ENCODE assay signal across 17 cellular contexts in the genomic region with DNA sequence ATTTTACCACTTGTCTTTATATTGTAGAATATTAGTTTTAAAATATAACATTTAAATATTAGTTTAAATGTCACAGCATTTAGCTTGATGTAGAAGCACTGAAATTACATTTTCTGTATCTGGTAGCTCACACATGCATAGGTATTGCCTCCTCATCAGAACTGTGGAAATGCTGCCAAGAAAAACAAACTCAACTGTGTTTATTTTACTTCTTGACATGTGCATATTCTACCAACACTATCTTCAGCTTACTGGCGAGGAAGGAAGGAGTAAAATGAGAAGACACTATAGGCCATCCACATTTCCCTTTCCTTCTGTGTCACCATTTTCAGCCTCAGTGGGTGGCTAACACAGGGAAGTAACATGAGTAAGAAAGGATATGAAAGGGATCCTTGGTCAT.
DNase-seq lines count a peak whose midpoint lies in the region; ATAC-seq and TF ChIP-seq lines count a peak whose summit lies in the region.
"Had no signal": no experiment of that assay in that cellular context is flagged by ENCODE, and none has a peak within 500 bp of the region (broad histone marks: within the 10 kb centered on the region; RNA-seq: fewer than 3 reads in every experiment).

No MANE protein-coding gene starts in this region.

- no peaks in the 10 kb centered on the region for H3F3A ChIP-seq in GM23338 (replicated peaks; ENCODE audit: low read depth)

- TF ChIP-seq CTCF in HEK293 (tag by site-specific recombination; IDR thresholded peaks at IDR 0.05) = no peak
- no peak for TF ChIP-seq CTCF in natural killer cell (IDR thresholded peaks at IDR 0.05)
- TF ChIP-seq CTCF in GM23338 (conservative IDR thresholded peaks at IDR 0.05; ENCODE audit: low read depth in 2 of 2) = no peak

- DNase-seq in NCI-H345 (lab: John Stamatoyannopoulos, UW) = peak; percentile 10
- no peak for DNase-seq in NCI-H345 treated with DMSO at 0.1 percent for 48 hours (lab: John Stamatoyannopoulos, UW; ENCODE audit: unreplicated experiment)
- DNase-seq in RPMI7951 (ENCODE audit: low read depth) = peak; percentile 26
- DNase-seq in lung microvascular endothelial cell (ENCODE audit: low read depth in 2 of 2) = peak; percentile 23 to 63
- DNase-seq in natural killer cell = no peak
- DNase-seq in GM23338 (ENCODE audit: low spot score) = no peak
- DNase-seq in stimulated activated CD4-positive, alpha-beta T cell treated with anti-CD3 and anti-CD28 coated beads, Interleukin-4, amount 100 ng/mL, for 4 hours = no peak
- DNase-seq: C1 segment of cervical spinal cord, COR-L47, DMS79, GDM1, NCI-H1417 treated with DMSO at 0.1 percent for 48 hours, NCI-H2081, SK-N-SH had no signal

- H3K9me3 Mint-ChIP-seq in natural killer cell = no peaks in the 10 kb centered on the region
- H3K9me3 Mint-ChIP-seq in GM23338 = no peaks in the 10 kb centered on the region

- H3K79me2 ChIP-seq in GM23338 (replicated peaks; ENCODE audit: insufficient read depth) = no peaks in the 10 kb centered on the region

- no peak overlapping the region for H2AFZ ChIP-seq in GM23338

- no peaks in the 10 kb centered on the region for H3K27me3 ChIP-seq in GM23338 (ENCODE audit: insufficient read depth)

- no peak overlapping the region for H3K4me2 ChIP-seq in GM23338
- H3K4me2 ChIP-seq: SK-N-SH had no signal

- H3K27ac Mint-ChIP-seq in natural killer cell = no peak overlapping the region
- no peak overlapping the region for H3K27ac Mint-ChIP-seq in GM23338

- CTCF ChIA-PET in HEK293 (lab: Yijun Ruan, JAX) = interaction anchor here (1.0 to 18.8 kb wide), 14 partner anchors 10 to 707 kb away, joined by 3 to 489 read pairs (median 8); no protein-coding TSS in a partner anchor

- intact Hi-C loops in natural killer cell (cut with micrococcal nuclease) = no loop called here

- H4K20me1 ChIP-seq in GM23338 (replicated peaks; ENCODE audit: insufficient read depth) = no peaks in the 10 kb centered on the region

- no peaks in the 10 kb centered on the region for H3K9me2 ChIP-seq in GM23338 (ENCODE audit: insufficient read depth)
- H3K9me2 ChIP-seq: SK-N-SH had no signal

- H3K27ac ChIP-seq in HEK293 (ENCODE audit: extremely low read depth, low read depth, low read length) = no peak overlapping the region
- H3K27ac ChIP-seq in GM23338 (ENCODE audit: low read depth) = no peak overlapping the region
- H3K27ac ChIP-seq: 22Rv1 had no signal

- POLR2A ChIA-PET in HEK293 (lab: Yijun Ruan, JAX) = no interaction called here

- H3K36me3 ChIP-seq in HEK293 (ENCODE audit: control insufficient read depth in 2 of 2, insufficient read depth in 1 of 2, low read length in 2 of 2) (no peaks in the 10 kb centered on the region), GM23338 (ENCODE audit: insufficient read depth) (no peaks in the 10 kb centered on the region)

- H3K27me3 Mint-ChIP-seq in natural killer cell (ENCODE audit: low read depth in 2 of 2) (peaks cover 7 to 14% of the 10 kb centered on the region in 2 donors), GM23338 (ENCODE audit: insufficient read depth, low read depth, poor library complexity) (peaks cover 8% of the 10 kb centered on the region)

- H3K4me1 Mint-ChIP-seq in natural killer cell (peaks cover 9 to 21% of the 10 kb centered on the region in 2 donors), GM23338 (peaks cover 9% of the 10 kb centered on the region)

- ATAC-seq in natural killer cell = no peak
- ATAC-seq in GM23338 = no peak
- ATAC-seq: Right ventricle myocardium inferior had no signal

- H3K4me3 Mint-ChIP-seq in natural killer cell (no peak overlapping the region), GM23338 (no peak overlapping the region)

- H3K36me3 Mint-ChIP-seq in natural killer cell (no peaks in the 10 kb centered on the region), GM23338 (ENCODE audit: low read depth) (no peaks in the 10 kb centered on the region)

- H3K4me3 ChIP-seq in HEK293 (ENCODE audit: low read depth, low read length) = no peak overlapping the region
- H3K4me3 ChIP-seq in GM23338 = no peak overlapping the region

- H3K9me3 ChIP-seq in HEK293 (ENCODE audit: control insufficient read depth, insufficient read depth, low read depth, low read length) = no peaks in the 10 kb centered on the region
- H3K9me3 ChIP-seq: SK-N-SH had no signal

- peaks cover 10% of the 10 kb centered on the region; the same call in 1 of the 2 replicates for H3K4me1 ChIP-seq in HEK293 (ENCODE audit: control insufficient read depth, insufficient read depth, low read length)
- H3K4me1 ChIP-seq in GM23338 (ENCODE audit: insufficient read depth) = no peaks in the 10 kb centered on the region; the same call in 1 of the 2 replicates

TF ChIP-seq in HEK293, 187 proteins besides CTCF, POLR2A, EP300 and RAD21:
- TF ChIP-seq FEZF1 (tag by site-specific recombination; IDR thresholded peaks at IDR 0.05) (peak; percentile 36; the same call in 1 of the 2 replicates), ZNF19 (tag by site-specific recombination; IDR thresholded peaks at IDR 0.05; ENCODE audit: low read depth) (no peak), OSR2 (tag by site-specific recombination; IDR thresholded peaks at IDR 0.05) (peak; percentile 42; the same call in 1 of the 2 replicates)

TF ChIP-seq in GM23338, 12 proteins besides CTCF, POLR2A, EP300 and RAD21:
- TF ChIP-seq, protein P1, sequence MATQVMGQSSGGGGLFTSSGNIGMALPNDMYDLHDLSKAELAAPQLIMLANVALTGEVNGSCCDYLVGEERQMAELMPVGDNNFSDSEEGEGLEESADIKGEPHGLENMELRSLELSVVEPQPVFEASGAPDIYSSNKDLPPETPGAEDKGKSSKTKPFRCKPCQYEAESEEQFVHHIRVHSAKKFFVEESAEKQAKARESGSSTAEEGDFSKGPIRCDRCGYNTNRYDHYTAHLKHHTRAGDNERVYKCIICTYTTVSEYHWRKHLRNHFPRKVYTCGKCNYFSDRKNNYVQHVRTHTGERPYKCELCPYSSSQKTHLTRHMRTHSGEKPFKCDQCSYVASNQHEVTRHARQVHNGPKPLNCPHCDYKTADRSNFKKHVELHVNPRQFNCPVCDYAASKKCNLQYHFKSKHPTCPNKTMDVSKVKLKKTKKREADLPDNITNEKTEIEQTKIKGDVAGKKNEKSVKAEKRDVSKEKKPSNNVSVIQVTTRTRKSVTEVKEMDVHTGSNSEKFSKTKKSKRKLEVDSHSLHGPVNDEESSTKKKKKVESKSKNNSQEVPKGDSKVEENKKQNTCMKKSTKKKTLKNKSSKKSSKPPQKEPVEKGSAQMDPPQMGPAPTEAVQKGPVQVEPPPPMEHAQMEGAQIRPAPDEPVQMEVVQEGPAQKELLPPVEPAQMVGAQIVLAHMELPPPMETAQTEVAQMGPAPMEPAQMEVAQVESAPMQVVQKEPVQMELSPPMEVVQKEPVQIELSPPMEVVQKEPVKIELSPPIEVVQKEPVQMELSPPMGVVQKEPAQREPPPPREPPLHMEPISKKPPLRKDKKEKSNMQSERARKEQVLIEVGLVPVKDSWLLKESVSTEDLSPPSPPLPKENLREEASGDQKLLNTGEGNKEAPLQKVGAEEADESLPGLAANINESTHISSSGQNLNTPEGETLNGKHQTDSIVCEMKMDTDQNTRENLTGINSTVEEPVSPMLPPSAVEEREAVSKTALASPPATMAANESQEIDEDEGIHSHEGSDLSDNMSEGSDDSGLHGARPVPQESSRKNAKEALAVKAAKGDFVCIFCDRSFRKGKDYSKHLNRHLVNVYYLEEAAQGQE (IDR thresholded peaks at IDR 0.05; ENCODE audit: unreplicated experiment) = no peak
- TF ChIP-seq ZNF114 (CRISPR knock-in tag; IDR thresholded peaks at IDR 0.05) = no peak
- no peak for TF ChIP-seq JUNB (IDR thresholded peaks at IDR 0.05; ENCODE audit: unreplicated experiment)
- TF ChIP-seq CREB1 (CRISPR knock-in tag; IDR thresholded peaks at IDR 0.05; ENCODE audit: low read depth) = no peak
- TF ChIP-seq EZH2 (IDR thresholded peaks at IDR 0.05; ENCODE audit: low read depth, unreplicated experiment) = no peak

Comparison
In these comparisons a context has a peak if more than half of its experiments do, and no peak if none do; other contexts are left out.
1. DNase-seq: peak in NCI-H345 (single experiment), RPMI7951 (single experiment) and lung microvascular endothelial cell (2 of 2); none in NCI-H345 treated with DMSO at 0.1 percent for 48 hours (single experiment), natural killer cell (single experiment), GM23338 (single experiment) and stimulated activated CD4-positive, alpha-beta T cell treated with anti-CD3 and anti-CD28 coated beads, Interleukin-4, amount 100 ng/mL, for 4 hours (0 of 2).